8 cellular contexts compared by ENCODE assay signal in the genomic region with DNA sequence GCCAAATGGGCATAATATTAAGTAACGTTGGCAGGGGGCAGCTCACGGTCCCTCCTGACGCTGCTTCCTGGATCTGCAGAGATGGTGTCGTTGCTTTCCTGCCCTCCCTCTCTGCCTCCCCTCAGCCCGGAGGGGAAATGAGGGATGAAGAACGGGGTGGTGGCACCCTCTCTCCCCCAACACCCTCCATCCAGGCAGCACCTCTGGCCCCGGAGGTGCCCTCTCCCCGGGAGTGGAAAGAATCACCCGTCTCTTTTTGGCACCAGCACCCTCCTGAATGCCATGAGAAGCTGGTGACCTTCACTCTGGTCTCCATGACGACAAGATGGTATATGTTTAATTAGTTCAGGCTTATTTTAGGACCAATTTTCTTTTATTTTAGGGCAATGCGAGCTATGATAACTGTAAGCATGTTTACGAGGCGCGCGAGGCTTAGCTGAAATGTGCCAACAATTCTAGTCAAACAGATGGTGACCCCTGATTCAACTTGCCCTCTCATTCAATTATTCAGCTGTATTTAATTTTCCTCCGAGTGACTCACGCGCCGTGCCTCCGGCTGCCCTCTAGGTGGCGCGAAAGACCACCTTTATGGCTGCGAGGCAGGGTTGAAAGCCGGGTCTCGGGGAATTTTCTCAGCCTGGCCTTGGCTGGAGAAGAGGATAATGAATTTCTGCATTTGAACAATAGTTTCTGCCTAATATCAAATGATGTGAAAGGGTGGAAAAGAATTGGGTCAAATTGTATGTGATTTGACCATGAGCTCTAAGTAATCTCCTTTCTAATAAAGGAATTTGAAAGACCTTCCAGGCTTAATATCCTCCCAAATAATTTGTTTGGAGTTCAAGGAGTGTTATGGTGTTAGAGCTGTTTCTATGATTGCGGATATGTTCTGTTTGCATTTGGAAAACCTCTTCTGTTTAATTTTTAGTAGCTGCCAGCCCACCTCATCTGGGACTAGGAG.
DNase-seq lines count a peak whose midpoint lies in the region; ATAC-seq and TF ChIP-seq lines count a peak whose summit lies in the region.

No MANE protein-coding gene starts in this region.

- H3K9me3 ChIP-seq in CD8-positive, alpha-beta T cell (ENCODE audit: low read length), result no peaks in the 10 kb centered on the region
- no peaks in the 10 kb centered on the region for H3K9me3 ChIP-seq in NT2/D1 (ENCODE audit: insufficient read depth, low read length)
- no peaks in the 10 kb centered on the region for H3K9me3 ChIP-seq in esophagus squamous epithelium

- DNase-seq in CD8-positive, alpha-beta T cell, result peak in 6 of 7 experiments; percentile 27 to 61 (median 43)
- DNase-seq in HFF-Myc (ENCODE audit: extremely low read depth, low read depth), result peak; percentile 77
- DNase-seq in NT2/D1 (ENCODE audit: low read depth, low spot score), result peak; percentile 23
- DNase-seq in activated T-cell treated with anti-CD3 and anti-CD28 coated beads for 4 hours, result peak; percentile 44
- no peak for DNase-seq in esophagus squamous epithelium (lab: John Stamatoyannopoulos, UW)
- DNase-seq in naive thymus-derived CD8-positive, alpha-beta T cell, result peak in 9 of 10 donors; percentile 10 to 42 (median 37)
- peak; percentile 74 for DNase-seq in stromal cell of bone marrow (ENCODE audit: low read depth)

- no peak for ATAC-seq in CD8-positive, alpha-beta T cell
- no peak for ATAC-seq in naive thymus-derived CD8-positive, alpha-beta T cell
- ATAC-seq in HG03520 (IDR thresholded peaks at IDR 0.05; ENCODE audit: unreplicated experiment), result no peak

- no peaks in the 10 kb centered on the region for H3K4me1 Mint-ChIP-seq in CD8-positive, alpha-beta T cell (ENCODE audit: low read depth)
- H3K4me1 Mint-ChIP-seq in naive thymus-derived CD8-positive, alpha-beta T cell, result no peaks in the 10 kb centered on the region

- no peaks in the 10 kb centered on the region for H3K9me3 Mint-ChIP-seq in CD8-positive, alpha-beta T cell
- H3K9me3 Mint-ChIP-seq in naive thymus-derived CD8-positive, alpha-beta T cell, result peaks cover 0 to 1% (median 0%) of the 10 kb centered on the region in 9 donors

- H3K27ac Mint-ChIP-seq in CD8-positive, alpha-beta T cell, result no peak overlapping the region
- H3K27ac Mint-ChIP-seq in naive thymus-derived CD8-positive, alpha-beta T cell, result no peak overlapping the region

- H3K4me3 Mint-ChIP-seq in CD8-positive, alpha-beta T cell, result no peak overlapping the region
- no peak overlapping the region for H3K4me3 Mint-ChIP-seq in naive thymus-derived CD8-positive, alpha-beta T cell

- no peak overlapping the region for H3K4me3 ChIP-seq in CD8-positive, alpha-beta T cell (ENCODE audit: low read depth, low read length)
- no peak overlapping the region for H3K4me3 ChIP-seq in HFF-Myc (replicated peaks; ENCODE audit: low read depth, low read length)
- no peak overlapping the region for H3K4me3 ChIP-seq in NT2/D1 (ENCODE audit: insufficient read length, low read depth)
- H3K4me3 ChIP-seq in esophagus squamous epithelium, result peak overlapping the region in 1 of 4 donors; percentile 12

- H3K27ac ChIP-seq in CD8-positive, alpha-beta T cell (ENCODE audit: low read depth, low read length), result no peak overlapping the region
- no peak overlapping the region for H3K27ac ChIP-seq in esophagus squamous epithelium

- intact Hi-C loops in CD8-positive, alpha-beta T cell (cut with DNase I, micrococcal nuclease), result loop anchor here in 1 of 2 experiments (1.0 to 5.0 kb wide), 3 partner anchors 674 to 1889 kb away; no protein-coding TSS in a partner anchor
- intact Hi-C loops in esophagus squamous epithelium (cut with DNase I), result loop anchor here (10.0 kb wide), 1 partner anchor 1542 kb away; no protein-coding TSS in a partner anchor

- WGBS in esophagus squamous epithelium, 2 donors, result 8 to 10% methylated on average over 24 to 26 of the region's 26 CpGs

- no peaks in the 10 kb centered on the region for H3K36me3 ChIP-seq in CD8-positive, alpha-beta T cell (ENCODE audit: insufficient read depth, low read length)
- H3K36me3 ChIP-seq in NT2/D1 (ENCODE audit: insufficient read depth, insufficient read length, low read length) (no peaks in the 10 kb centered on the region), esophagus squamous epithelium (no peaks in the 10 kb centered on the region)

- TF ChIP-seq CTCF in CD8-positive, alpha-beta T cell (IDR thresholded peaks at IDR 0.05), result peak; percentile 68
- TF ChIP-seq CTCF in HFF-Myc (IDR thresholded peaks at IDR 0.05; ENCODE audit: low read depth, low read length, missing control alignments) (peak; percentile 87), esophagus squamous epithelium (IDR thresholded peaks at IDR 0.05) (peak; percentile 67 to 87 (median 82))

- CTCF ChIA-PET in CD8-positive, alpha-beta T cell (lab: Charles Lee), result interaction anchor here (0.6 to 3.2 kb wide), 9 partner anchors 9 to 1543 kb away, joined by 3 to 39 read pairs (median 5); no protein-coding TSS in a partner anchor

- H3K36me3 Mint-ChIP-seq in CD8-positive, alpha-beta T cell, result no peaks in the 10 kb centered on the region
- no peaks in the 10 kb centered on the region for H3K36me3 Mint-ChIP-seq in naive thymus-derived CD8-positive, alpha-beta T cell

- TF ChIP-seq POLR2A in esophagus squamous epithelium (IDR thresholded peaks at IDR 0.05), result no peak

- peaks cover 35% of the 10 kb centered on the region for H3K27me3 Mint-ChIP-seq in CD8-positive, alpha-beta T cell (ENCODE audit: low read depth)
- peaks cover 13 to 55% (median 44%) of the 10 kb centered on the region in 5 donors for H3K27me3 Mint-ChIP-seq in naive thymus-derived CD8-positive, alpha-beta T cell

- no peaks in the 10 kb centered on the region for H3K4me1 ChIP-seq in CD8-positive, alpha-beta T cell (ENCODE audit: insufficient read depth, low read length)
- H3K4me1 ChIP-seq in NT2/D1 (ENCODE audit: insufficient read depth, insufficient read length), result peaks cover 4% of the 10 kb centered on the region
- peaks cover 0 to 30% (median 13%) of the 10 kb centered on the region in 3 donors for H3K4me1 ChIP-seq in esophagus squamous epithelium

- no peaks in the 10 kb centered on the region for H3K27me3 ChIP-seq in CD8-positive, alpha-beta T cell (ENCODE audit: insufficient read depth, low read length)
- H3K27me3 ChIP-seq in NT2/D1 (ENCODE audit: insufficient read depth, insufficient read length) (no peaks in the 10 kb centered on the region), esophagus squamous epithelium (peaks cover 0 to 31% (median 0%) of the 10 kb centered on the region in 4 donors)

- no peak overlapping the region for H3K9ac ChIP-seq in NT2/D1 (ENCODE audit: insufficient read length, low read depth)

- POLR2A ChIA-PET in CD8-positive, alpha-beta T cell (lab: Charles Lee), result interaction anchor here (0.6 kb wide), 1 partner anchor 1981 kb away, joined by 3 read pairs; no protein-coding TSS in a partner anchor
- POLR2A ChIA-PET in naive thymus-derived CD8-positive, alpha-beta T cell (lab: Charles Lee), result no interaction called here
